In genomic region chr2:42414648-42415047, GRCh38 we compare ENCODE assay signal across 34 cellular contexts.
"Had no signal": no experiment of that assay in that cellular context is flagged by ENCODE, and none has a peak within 500 bp of the region (broad histone marks: within the 10 kb centered on the region; RNA-seq: fewer than 3 reads in every experiment).

No MANE protein-coding gene starts in this region.

- DNase-seq: Karpas-422, Kasumi-1, MG63, MM.1S, MV-4-11, NCI-H1048, NCI-H1092, NCI-H1092 treated with DMSO at 0.1 percent for 48 hours, NCI-H1105, NCI-H1105 treated with DMSO at 0.1 percent for 48 hours, NCI-H1417, NCI-H1417 treated with DMSO at 0.1 percent for 48 hours, NCI-H1436, NCI-H1436 treated with DMSO at 0.1 percent for 48 hours, NCI-H146, NCI-H1694, NCI-H1694 treated with DMSO at 0.1 percent for 48 hours, NCI-H187, NCI-H187 treated with DMSO at 0.1 percent for 48 hours, NCI-H1930, NCI-H2029, NCI-H2029 treated with DMSO at 0.1 percent for 48 hours, NCI-H2081, NCI-H2081 treated with DMSO at 0.1 percent for 48 hours, NCI-H2107, NCI-H2171, NCI-H2171 treated with DMSO at 0.1 percent for 48 hours, NCI-H2227 treated with DMSO at 0.1 percent for 48 hours, NCI-H226, NCI-H345, NCI-H446, NCI-H446 treated with DMSO at 0.1 percent for 48 hours, NCI-H510A had no signal

- H3K9ac ChIP-seq: KMS-11 had no signal

- H3K4me2 ChIP-seq: KMS-11 had no signal

- H3K36me3 ChIP-seq: MG63 had no signal

- H3K27ac ChIP-seq: KMS-11 had no signal

- H3K4me3 ChIP-seq: MG63 had no signal

- H3K27me3 ChIP-seq: MG63 had no signal
